20 cellular contexts compared by ENCODE assay signal in genomic region chr2:201911372-201911771, GRCh38.
"Had no signal": no experiment of that assay in that cellular context is flagged by ENCODE, and none has a peak within 500 bp of the region (broad histone marks: within the 10 kb centered on the region; RNA-seq: fewer than 3 reads in every experiment).

No MANE protein-coding gene starts in this region.

- H2AFZ ChIP-seq: PC-9 had no signal

- H3K4me3 ChIP-seq: adrenal gland, PC-9 had no signal

- H3K27me3 ChIP-seq: adrenal gland had no signal

- H3K9me3 ChIP-seq: adrenal gland had no signal

- H3K4me2 ChIP-seq: PC-9 had no signal

- H3K36me3 Mint-ChIP-seq: activated naive CD8-positive, alpha-beta T cell treated with anti-CD3 and anti-CD28 coated beads, Interleukin-2, amount 10 ng/mL, durations not matched to agents 7 days and 5 days had no signal

- H3K9me3 Mint-ChIP-seq: activated CD8-positive, alpha-beta T cell treated with anti-CD3 and anti-CD28 coated beads for 36 hours; activated naive CD8-positive, alpha-beta T cell treated with anti-CD3 and anti-CD28 coated beads, Interleukin-2, amount 10 ng/mL, durations not matched to agents 7 days and 5 days; activated T-cell treated with anti-CD3 and anti-CD28 coated beads, Interleukin-2, amount 50 U/mL, for 72 hours; activated T-helper 2 cell treated with anti-CD3 and anti-CD28 coated beads, Interferon-gamma antibody, Interleukin-2, Interleukin-4, amounts not matched to agents 10 μg/mL and 5 μg/mL and 100 μg/mL, durations not matched to agents 14 hours and 24 hours and 36 hours; T-helper 1 cell treated with Interleukin-12 subunit alpha and Interleukin-12 subunit beta and Interleukin-4 antibody, amounts not matched to agents 30 μg/mL and 1 μg/mL, for 36 hours had no signal

- H3K4me3 Mint-ChIP-seq: activated CD8-positive, alpha-beta T cell treated with anti-CD3 and anti-CD28 coated beads for 36 hours; activated naive CD8-positive, alpha-beta T cell treated with anti-CD3 and anti-CD28 coated beads, Interleukin-2, amount 10 ng/mL, durations not matched to agents 7 days and 5 days; activated T-cell treated with anti-CD3 and anti-CD28 coated beads, Interleukin-2, amount 50 U/mL, for 72 hours; T-helper 1 cell treated with Interleukin-12 subunit alpha and Interleukin-12 subunit beta and Interleukin-4 antibody, amounts not matched to agents 30 μg/mL and 1 μg/mL, for 36 hours had no signal

- H3K4me1 ChIP-seq: adrenal gland had no signal

- H3K27ac ChIP-seq: adrenal gland, PC-9 had no signal

- ATAC-seq: activated CD4-positive, CD25-positive, alpha-beta regulatory T cell treated with anti-CD3 and anti-CD28 coated beads, Interleukin-2, amount 50 U/mL, for 24 hours; activated CD8-positive, alpha-beta T cell treated with anti-CD3 and anti-CD28 coated beads for 36 hours; activated T-cell treated with anti-CD3 and anti-CD28 coated beads, Interleukin-2, amount 50 U/mL, for 72 hours had no signal

- H3K36me3 ChIP-seq: adrenal gland had no signal

- DNase-seq: activated CD4-positive, alpha-beta T cell treated with anti-CD3 and anti-CD28 coated beads for 4 hours; activated CD8-positive, alpha-beta memory T cell treated with anti-CD3 and anti-CD28 coated beads, Interleukin-2, amount 50 U/mL, for 4 hours; activated CD8-positive, alpha-beta T cell treated with anti-CD3 and anti-CD28 coated beads for 36 hours; activated naive CD4-positive, alpha-beta T cell treated with anti-CD3 and anti-CD28 coated beads, Interleukin-2, amount 50 U/mL, for 16 hours; activated naive CD8-positive, alpha-beta T cell treated with anti-CD3 and anti-CD28 coated beads, Interleukin-2, amount 10 ng/mL, durations not matched to agents 7 days and 5 days; activated T-cell treated with anti-CD3 and anti-CD28 coated beads, Interleukin-2, amount 50 U/mL, for 72 hours; adrenal gland; anterior cingulate cortex; cerebellar nuclear complex; NCI-H1105 treated with DMSO at 0.1 percent for 48 hours; NCI-H1436 treated with DMSO at 0.1 percent for 48 hours; NCI-H187 treated with DMSO at 0.1 percent for 48 hours; NCI-H2081 treated with DMSO at 0.1 percent for 48 hours; NCI-H446; NCI-H524; PC-9; SHP77 treated with DMSO at 0.1 percent for 48 hours had no signal

- H3K27ac Mint-ChIP-seq: activated CD8-positive, alpha-beta T cell treated with anti-CD3 and anti-CD28 coated beads for 36 hours; activated naive CD8-positive, alpha-beta T cell treated with anti-CD3 and anti-CD28 coated beads, Interleukin-2, amount 10 ng/mL, durations not matched to agents 7 days and 5 days; activated T-cell treated with anti-CD3 and anti-CD28 coated beads, Interleukin-2, amount 50 U/mL, for 72 hours; activated T-helper 2 cell treated with anti-CD3 and anti-CD28 coated beads, Interferon-gamma antibody, Interleukin-2, Interleukin-4, amounts not matched to agents 10 μg/mL and 5 μg/mL and 100 μg/mL, durations not matched to agents 14 hours and 24 hours and 36 hours; T-helper 1 cell treated with Interleukin-12 subunit alpha and Interleukin-12 subunit beta and Interleukin-4 antibody, amounts not matched to agents 30 μg/mL and 1 μg/mL, for 36 hours had no signal
